8 cellular contexts compared by ENCODE assay signal in the genomic region with DNA sequence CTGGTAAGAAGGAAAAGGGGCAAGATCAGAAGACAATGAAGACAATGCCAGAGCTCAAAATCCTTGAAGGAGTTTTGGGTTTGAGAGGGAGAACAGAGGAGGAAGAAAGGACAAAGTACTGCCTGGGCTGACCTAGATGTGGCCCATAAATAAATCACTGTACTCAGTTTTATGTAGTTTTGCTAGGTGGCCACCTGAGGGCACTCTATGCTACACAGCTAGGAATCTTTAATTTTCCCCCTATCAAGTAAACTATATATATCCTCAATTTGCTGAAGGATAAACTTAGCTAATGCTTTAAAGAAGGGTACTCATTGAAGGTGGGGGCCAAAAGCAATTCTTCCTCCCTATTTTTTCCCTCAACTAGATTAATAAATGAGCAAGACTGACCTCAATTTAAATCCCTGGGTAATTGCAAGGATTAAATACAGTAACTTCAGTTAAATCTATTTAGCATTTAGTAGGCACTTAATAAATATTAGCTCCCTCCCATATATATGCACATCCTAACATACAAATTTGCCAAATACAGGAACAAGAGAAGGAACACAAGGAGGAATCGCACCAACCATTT.
DNase-seq lines count a peak whose midpoint lies in the region; ATAC-seq and TF ChIP-seq lines count a peak whose summit lies in the region.

No MANE protein-coding gene starts in this region.

- DNase-seq in NCI-H2171 treated with DMSO at 0.1 percent for 48 hours (lab: John Stamatoyannopoulos, UW) (peak; percentile 72), NCI-H2171 (lab: John Stamatoyannopoulos, UW) (no peak), NCI-H774 (lab: John Stamatoyannopoulos, UW) (peak; percentile 12), colonic mucosa (no peak), lower lobe of right lung (no peak), uterus (no peak)

- no peak for TF ChIP-seq POLR2A in uterus (IDR thresholded peaks at IDR 0.05)

- ATAC-seq in GM19372 (IDR thresholded peaks at IDR 0.05; ENCODE audit: low read depth, unreplicated experiment), result peak; percentile 58
- peak; percentile 76 for ATAC-seq in HG03354 (IDR thresholded peaks at IDR 0.05; ENCODE audit: poor library complexity, severe bottlenecking, unreplicated experiment)
- ATAC-seq in lower lobe of right lung, result peak; percentile 82 to 90

- no peaks in the 10 kb centered on the region for H3K27me3 ChIP-seq in colonic mucosa
- peaks cover 5% of the 10 kb centered on the region for H3K27me3 ChIP-seq in lower lobe of right lung (ENCODE audit: low read depth)
- H3K27me3 ChIP-seq in uterus, result no peaks in the 10 kb centered on the region

- H3K36me3 ChIP-seq in colonic mucosa (no peaks in the 10 kb centered on the region), lower lobe of right lung (no peaks in the 10 kb centered on the region), uterus (no peaks in the 10 kb centered on the region)

- no peak overlapping the region for H3K9ac ChIP-seq in colonic mucosa (ENCODE audit: low read depth in 2 of 2, low read length in 2 of 2)

- no peaks in the 10 kb centered on the region for H3K9me3 ChIP-seq in colonic mucosa
- H3K9me3 ChIP-seq in lower lobe of right lung, result no peaks in the 10 kb centered on the region
- no peaks in the 10 kb centered on the region for H3K9me3 ChIP-seq in uterus

- H3K27ac ChIP-seq in colonic mucosa, result no peak overlapping the region
- no peak overlapping the region for H3K27ac ChIP-seq in lower lobe of right lung
- H3K27ac ChIP-seq in uterus, result no peak overlapping the region

- no peak overlapping the region for H3K4me3 ChIP-seq in colonic mucosa
- H3K4me3 ChIP-seq in lower lobe of right lung, result peak overlapping the region; percentile 28
- H3K4me3 ChIP-seq in uterus, result no peak overlapping the region

- intact Hi-C loops in colonic mucosa (cut with DNase I), result loop anchor here (5.0 kb wide), 1 partner anchor 1544 kb away; no protein-coding TSS in a partner anchor
- intact Hi-C loops in lower lobe of right lung (cut with DNase I), result no loop called here
- intact Hi-C loops in uterus (cut with DNase I; ENCODE audit: low total_unique reads), result no loop called here

- H3K4me1 ChIP-seq in colonic mucosa, result no peaks in the 10 kb centered on the region
- H3K4me1 ChIP-seq in lower lobe of right lung, result peaks cover 10% of the 10 kb centered on the region
- H3K4me1 ChIP-seq in uterus, result no peaks in the 10 kb centered on the region

- TF ChIP-seq CTCF in colonic mucosa (IDR thresholded peaks at IDR 0.05) (peak; percentile 43), lower lobe of right lung (IDR thresholded peaks at IDR 0.05) (peak; percentile 48), uterus (IDR thresholded peaks at IDR 0.05) (peak in 3 of 4 experiments; percentile 25 to 29 (median 28))

Comparison
In these comparisons a context has a peak if more than half of its experiments do, and no peak if none do; other contexts are left out.
1. DNase-seq: peak in NCI-H2171 treated with DMSO at 0.1 percent for 48 hours (single experiment) and NCI-H774 (single experiment); none in NCI-H2171 (single experiment), colonic mucosa (single experiment), lower lobe of right lung (single experiment) and uterus (0 of 2).
2. Peak in every context shown above with its lines, with median percentiles within 50 percentile points of each other: ATAC-seq and CTCF ChIP-seq.